1 cellular context compared by ENCODE assay signal in genomic region chr11:74412733-74413359, GRCh38.
TF ChIP-seq lines count a peak whose summit lies in the region.

No MANE protein-coding gene starts in this region.

TF ChIP-seq in K562, 482 proteins besides CTCF, POLR2A, EP300 and RAD21 (continued from another document):
- TF ChIP-seq, protein P1, sequence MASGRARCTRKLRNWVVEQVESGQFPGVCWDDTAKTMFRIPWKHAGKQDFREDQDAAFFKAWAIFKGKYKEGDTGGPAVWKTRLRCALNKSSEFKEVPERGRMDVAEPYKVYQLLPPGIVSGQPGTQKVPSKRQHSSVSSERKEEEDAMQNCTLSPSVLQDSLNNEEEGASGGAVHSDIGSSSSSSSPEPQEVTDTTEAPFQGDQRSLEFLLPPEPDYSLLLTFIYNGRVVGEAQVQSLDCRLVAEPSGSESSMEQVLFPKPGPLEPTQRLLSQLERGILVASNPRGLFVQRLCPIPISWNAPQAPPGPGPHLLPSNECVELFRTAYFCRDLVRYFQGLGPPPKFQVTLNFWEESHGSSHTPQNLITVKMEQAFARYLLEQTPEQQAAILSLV (tag; IDR thresholded peaks at IDR 0.05), result no peak
- TF ChIP-seq NFE2 (IDR thresholded peaks at IDR 0.05; ENCODE audit: low read depth), result no peak
- TF ChIP-seq C11orf30 (IDR thresholded peaks at IDR 0.05; ENCODE audit: low read depth), result no peak
- TF ChIP-seq CCAR2 (IDR thresholded peaks at IDR 0.05; ENCODE audit: low read depth, low read length), result no peak
- TF ChIP-seq ZNF398 (CRISPR knock-in tag; IDR thresholded peaks at IDR 0.05), result no peak
- TF ChIP-seq GABPA (tag; conservative IDR thresholded peaks at IDR 0.05; ENCODE audit: low read depth), result no peak
- no peak for TF ChIP-seq HNRNPK (IDR thresholded peaks at IDR 0.05; ENCODE audit: low read depth, low read length, poor library complexity, severe bottlenecking)
- TF ChIP-seq NEUROD1 (IDR thresholded peaks at IDR 0.05; ENCODE audit: borderline replicate concordance, low read depth, low read length, partially characterized antibody), result no peak
- TF ChIP-seq, protein P2, sequence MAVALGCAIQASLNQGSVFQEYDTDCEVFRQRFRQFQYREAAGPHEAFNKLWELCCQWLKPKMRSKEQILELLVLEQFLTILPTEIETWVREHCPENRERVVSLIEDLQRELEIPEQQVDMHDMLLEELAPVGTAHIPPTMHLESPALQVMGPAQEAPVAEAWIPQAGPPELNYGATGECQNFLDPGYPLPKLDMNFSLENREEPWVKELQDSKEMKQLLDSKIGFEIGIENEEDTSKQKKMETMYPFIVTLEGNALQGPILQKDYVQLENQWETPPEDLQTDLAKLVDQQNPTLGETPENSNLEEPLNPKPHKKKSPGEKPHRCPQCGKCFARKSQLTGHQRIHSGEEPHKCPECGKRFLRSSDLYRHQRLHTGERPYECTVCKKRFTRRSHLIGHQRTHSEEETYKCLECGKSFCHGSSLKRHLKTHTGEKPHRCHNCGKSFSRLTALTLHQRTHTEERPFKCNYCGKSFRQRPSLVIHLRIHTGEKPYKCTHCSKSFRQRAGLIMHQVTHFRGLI (CRISPR knock-in tag; IDR thresholded peaks at IDR 0.05), result no peak
- no peak for TF ChIP-seq OTX1 (CRISPR knock-in tag; IDR thresholded peaks at IDR 0.05)
- no peak for TF ChIP-seq TFAM (CRISPR knock-in tag; conservative IDR thresholded peaks at IDR 0.05)
TF ChIP-seq in K562: peak in this region for 0.
